11 cellular contexts compared by ENCODE assay signal in the genomic region with DNA sequence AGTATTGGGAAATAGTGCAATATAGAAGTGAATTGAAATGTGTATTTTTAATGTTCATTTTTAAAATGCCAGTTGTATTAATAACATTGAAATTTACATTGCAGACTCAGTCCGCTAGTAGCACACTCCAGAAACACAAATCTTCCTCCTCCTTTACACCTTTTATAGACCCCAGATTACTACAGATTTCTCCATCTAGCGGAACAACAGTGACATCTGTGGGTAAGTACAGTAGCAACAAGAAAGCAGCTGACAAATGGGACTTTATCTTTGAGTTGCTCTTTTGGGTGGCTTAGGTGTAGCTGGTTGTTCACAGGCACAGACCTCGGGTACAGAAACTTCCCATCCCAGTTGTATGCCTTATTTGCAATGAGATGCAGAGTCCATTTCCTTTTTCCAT.
DNase-seq lines count a peak whose midpoint lies in the region; ATAC-seq and TF ChIP-seq lines count a peak whose summit lies in the region.
"Had no signal": no experiment of that assay in that cellular context is flagged by ENCODE, and none has a peak within 500 bp of the region (broad histone marks: within the 10 kb centered on the region; RNA-seq: fewer than 3 reads in every experiment).

No MANE protein-coding gene starts in this region.

- no TSS peak for BruUV-seq in mammary epithelial cell (replicated peaks; lab: Mats Ljungman, UMichigan)

- CTCF ChIA-PET in mammary epithelial cell (lab: Charles Lee; ENCODE audit: low non-redundant PET): no interaction called here

- peaks cover 4% of the 10 kb centered on the region for H3K4me1 Mint-ChIP-seq in endodermal cell

- H3K27ac Mint-ChIP-seq in endodermal cell: no peak overlapping the region

- H3K36me3 Mint-ChIP-seq in endodermal cell (ENCODE audit: low read depth): peaks cover 79% of the 10 kb centered on the region

- H3K4me2 ChIP-seq in mammary epithelial cell (ENCODE audit: insufficient read depth, low read depth, low read length): no peak overlapping the region

- peaks cover 78% of the 10 kb centered on the region for H3K36me3 ChIP-seq in cardiac muscle cell
- peaks cover 96% of the 10 kb centered on the region for H3K36me3 ChIP-seq in endodermal cell (ENCODE audit: control insufficient read depth, insufficient read depth, low read length)
- peaks cover 81% of the 10 kb centered on the region for H3K36me3 ChIP-seq in mammary epithelial cell (ENCODE audit: insufficient read depth, low read length)

- no peaks in the 10 kb centered on the region for H3K9me3 Mint-ChIP-seq in endodermal cell

- H3K27me3 Mint-ChIP-seq in endodermal cell (ENCODE audit: insufficient read depth): no peaks in the 10 kb centered on the region

- no peaks in the 10 kb centered on the region for H4K20me1 ChIP-seq in mammary epithelial cell (ENCODE audit: insufficient read depth, low read length)

- dilution Hi-C loops in mammary epithelial cell (cut with HindIII; ENCODE audit: low sequenced_read_pairs): loop anchor here (10.0 kb wide), 1 partner anchor 459 kb away; no protein-coding TSS in a partner anchor

- H3K4me1 ChIP-seq in cardiac muscle cell (ENCODE audit: low read depth) (no peaks in the 10 kb centered on the region), endodermal cell (ENCODE audit: control insufficient read depth, insufficient read depth, low read length) (no peaks in the 10 kb centered on the region), mammary epithelial cell (ENCODE audit: insufficient read depth, low read length) (no peaks in the 10 kb centered on the region)
- H3K4me1 ChIP-seq: prostate gland had no signal

- peaks cover 22% of the 10 kb centered on the region for H3K79me2 ChIP-seq in mammary epithelial cell (ENCODE audit: insufficient read depth, low read length)

- in situ Hi-C loops in mammary epithelial cell (cut with MboI; ENCODE audit: low sequenced_read_pairs in 2 of 2): no loop called here

- intact Hi-C loops in left cardiac atrium (cut with DNase I) (no loop called here), mammary epithelial cell (cut with micrococcal nuclease) (no loop called here)

- H3K9me3 ChIP-seq in cardiac muscle cell (ENCODE audit: low read depth) (no peaks in the 10 kb centered on the region), endodermal cell (ENCODE audit: control insufficient read depth, low read length) (no peaks in the 10 kb centered on the region), mammary epithelial cell (replicated peaks; ENCODE audit: insufficient read depth, low read length) (no peaks in the 10 kb centered on the region)
- H3K9me3 ChIP-seq: prostate gland had no signal

- 86 to 100% methylated on average over 1 to 3 of the region's 3 CpGs for WGBS in endodermal cell (ENCODE audit: insufficient coverage in 1 of 2, insufficient read length in 1 of 2), 2 experiments
- WGBS in mammary epithelial cell (ENCODE audit: low coverage, missing lambda C conversion rate): 86% methylated on average over 3 of the region's 3 CpGs

- H3K4me3 ChIP-seq in cardiac muscle cell (no peak overlapping the region), endodermal cell (ENCODE audit: low read length) (no peak overlapping the region), mammary epithelial cell (replicated peaks in 1 of 3; ENCODE audit: insufficient read depth in 1 of 3, low read depth in 2 of 3, low read length in 3 of 3) (no peak overlapping the region)
- H3K4me3 ChIP-seq: prostate gland had no signal

- H3K27ac ChIP-seq in cardiac muscle cell (no peak overlapping the region), endodermal cell (ENCODE audit: low read depth, low read length) (no peak overlapping the region), mammary epithelial cell (ENCODE audit: insufficient read depth, low read depth, low read length) (no peak overlapping the region)
- H3K27ac ChIP-seq: prostate gland had no signal

- no peak for ATAC-seq in left cardiac atrium

- TF ChIP-seq CTCF in cardiac muscle cell (IDR thresholded peaks at IDR 0.05; ENCODE audit: low read depth, low read length) (peak; percentile 19), endodermal cell (conservative IDR thresholded peaks at IDR 0.05) (peak; percentile 62), mammary epithelial cell (conservative IDR thresholded peaks at IDR 0.05 in 1 of 2, IDR thresholded peaks at IDR 0.05 in 1 of 2; ENCODE audit: extremely low read depth in 1 of 2, insufficient read depth in 1 of 2, low read depth in 1 of 2, low read length in 2 of 2) (peak in 1 of 2 donors; percentile 27)

- H3K4me3 Mint-ChIP-seq in endodermal cell: no peak overlapping the region

- no peak overlapping the region for H2AFZ ChIP-seq in mammary epithelial cell (ENCODE audit: low read depth, low read length)

- DNase-seq in cardiac muscle cell (ENCODE audit: low read depth in 1 of 2, low spot score in 1 of 2) (no peak), left cardiac atrium (no peak), NCI-H69 (lab: John Stamatoyannopoulos, UW) (peak; percentile 0), endodermal cell (no peak), mammary epithelial cell (no peak), SKM-1 (lab: John Stamatoyannopoulos, UW; ENCODE audit: unreplicated experiment) (no peak), NCI-H524 treated with DMSO at 0.1 percent for 48 hours (lab: John Stamatoyannopoulos, UW) (no peak), UCSD-AML1 (lab: John Stamatoyannopoulos, UW; ENCODE audit: unreplicated experiment) (no peak)
- DNase-seq: activated T-cell treated with anti-CD3 and anti-CD28 coated beads, Interleukin-2, amount 50 U/mL, for 1 hour; DMS153 had no signal

- H3K27me3 ChIP-seq in cardiac muscle cell (no peaks in the 10 kb centered on the region), endodermal cell (ENCODE audit: control insufficient read depth, insufficient read depth, low read length, poor library complexity, severe bottlenecking) (no peaks in the 10 kb centered on the region), mammary epithelial cell (ENCODE audit: insufficient read depth, low read length) (no peaks in the 10 kb centered on the region)

- H3K9ac ChIP-seq in endodermal cell (ENCODE audit: extremely low read depth, low read length, poor library complexity, severe bottlenecking): no peak overlapping the region
- no peak overlapping the region for H3K9ac ChIP-seq in mammary epithelial cell (ENCODE audit: insufficient read depth, low read length)
